Comparison of ENCODE assay signal across 8 cellular contexts in the genomic region with DNA sequence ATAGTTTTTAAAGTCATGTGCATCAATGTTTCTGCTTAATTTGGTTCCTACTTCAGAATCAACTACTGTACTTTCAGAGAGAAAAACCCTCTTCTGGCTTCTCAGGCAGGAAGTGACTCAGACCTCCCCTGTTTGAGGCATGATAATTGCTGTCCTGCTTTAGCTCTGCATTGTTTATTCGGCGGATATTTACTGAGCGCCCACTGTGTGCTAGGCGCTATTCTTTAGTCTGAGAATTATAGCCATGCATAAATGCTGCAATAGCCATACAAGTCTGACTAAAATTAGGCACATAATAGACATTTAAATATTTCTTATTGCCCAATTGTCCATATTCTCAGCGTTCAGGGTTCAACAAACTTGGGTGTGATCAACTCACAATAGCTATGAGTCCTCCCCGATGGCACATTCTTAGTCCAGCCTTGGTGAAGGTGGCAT. TPM values are rescaled to one million over a fixed set of nuclear protein-coding genes. Genes with fewer than 3 reads are reported as not detected.
DNase-seq lines count a peak whose midpoint lies in the region; ATAC-seq and TF ChIP-seq lines count a peak whose summit lies in the region.

No MANE protein-coding gene starts in this region.

- H4K20me1 ChIP-seq in DND-41 (ENCODE audit: insufficient read depth, low read length): no peaks in the 10 kb centered on the region

- no peaks in the 10 kb centered on the region for H3K27me3 Mint-ChIP-seq in central memory CD8-positive, alpha-beta T cell
- H3K27me3 Mint-ChIP-seq in osteocyte (ENCODE audit: unreplicated experiment): no peaks in the 10 kb centered on the region

- POLR2A ChIA-PET in HEK293T (lab: Yijun Ruan, JAX): no interaction called here

- H3K27me3 ChIP-seq in DND-41 (ENCODE audit: insufficient read depth, low read length, poor library complexity): no peaks in the 10 kb centered on the region
- peaks cover 4% of the 10 kb centered on the region for H3K27me3 ChIP-seq in HUES64 (ENCODE audit: insufficient read depth, low read length)

- no peaks in the 10 kb centered on the region for H3K79me2 ChIP-seq in DND-41 (ENCODE audit: insufficient read depth, low read length)

- H3K4me1 ChIP-seq in DND-41 (ENCODE audit: insufficient read depth, low read length) (no peaks in the 10 kb centered on the region), HUES64 (ENCODE audit: insufficient read depth, low read length) (peaks cover 70% of the 10 kb centered on the region)

- no peak for TF ChIP-seq POLR2A in GM18505 (IDR thresholded peaks at IDR 0.05; ENCODE audit: borderline replicate concordance, extremely low read depth, insufficient read depth, insufficient read length)

- 36% methylated on average over 6 of the region's 6 CpGs for WGBS in HUES64

- H2AFZ ChIP-seq in DND-41 (ENCODE audit: low read depth, low read length): no peak overlapping the region

- H3K27ac ChIP-seq in DND-41 (ENCODE audit: low read length) (no peak overlapping the region), HUES64 (ENCODE audit: low read depth, low read length) (peak overlapping the region; percentile 71)

- peaks cover 47% of the 10 kb centered on the region for H3K4me1 Mint-ChIP-seq in central memory CD8-positive, alpha-beta T cell
- H3K4me1 Mint-ChIP-seq in osteocyte (ENCODE audit: unreplicated experiment): peaks cover 83% of the 10 kb centered on the region

- H3K9ac ChIP-seq in DND-41 (ENCODE audit: low read depth, low read length) (no peak overlapping the region), HUES64 (ENCODE audit: low read depth, low read length) (no peak overlapping the region)

- peak; percentile 11 for DNase-seq in DND-41
- peak in 4 of 5 donors; percentile 11 to 75 (median 20) for DNase-seq in T-helper 1 cell
- peak in 1 of 2 donors; percentile 24 for DNase-seq in central memory CD8-positive, alpha-beta T cell (ENCODE audit: low spot score in 2 of 2)
- DNase-seq in osteocyte (ENCODE audit: extremely low spot score, unreplicated experiment): no peak
- DNase-seq in HEK293T (ENCODE audit: extremely low spot score): no peak

- no peaks in the 10 kb centered on the region for H3K9me3 ChIP-seq in DND-41 (ENCODE audit: insufficient read depth, low read length, severe bottlenecking)
- H3K9me3 ChIP-seq in HUES64 (ENCODE audit: insufficient read depth, low read depth, low read length): no peaks in the 10 kb centered on the region

- TF ChIP-seq CTCF in DND-41 (IDR thresholded peaks at IDR 0.05; ENCODE audit: borderline replicate concordance, extremely low read depth, low read length, poor library complexity, severe bottlenecking) (no peak), osteocyte (IDR thresholded peaks at IDR 0.05) (no peak)

- CTCF ChIA-PET in HEK293T (lab: Yijun Ruan, JAX): interaction anchor here (0.7 kb wide), 1 partner anchor 323 kb away, joined by 5 read pairs; no protein-coding TSS in a partner anchor

- H3K4me3 ChIP-seq in DND-41 (ENCODE audit: low read depth in 1 of 2, low read length in 2 of 2): no peak overlapping the region
- H3K4me3 ChIP-seq in HUES64 (ENCODE audit: low read length): peak overlapping the region; percentile 27; the same call in 1 of the 2 replicates

- H3K36me3 Mint-ChIP-seq in central memory CD8-positive, alpha-beta T cell (ENCODE audit: insufficient read depth): peaks cover 3% of the 10 kb centered on the region
- H3K36me3 Mint-ChIP-seq in osteocyte (ENCODE audit: unreplicated experiment): no peaks in the 10 kb centered on the region

- no peaks in the 10 kb centered on the region for H3K9me3 Mint-ChIP-seq in central memory CD8-positive, alpha-beta T cell
- H3K9me3 Mint-ChIP-seq in osteocyte (ENCODE audit: unreplicated experiment): peaks cover 3% of the 10 kb centered on the region

- H3K4me3 Mint-ChIP-seq in central memory CD8-positive, alpha-beta T cell: peak overlapping the region; percentile 51
- H3K4me3 Mint-ChIP-seq in osteocyte (ENCODE audit: unreplicated experiment): no peak overlapping the region

- peak overlapping the region; percentile 98 for H3K27ac Mint-ChIP-seq in central memory CD8-positive, alpha-beta T cell (ENCODE audit: low read depth)
- H3K27ac Mint-ChIP-seq in osteocyte (ENCODE audit: unreplicated experiment): peak overlapping the region; percentile 77

- no peak overlapping the region for H3K4me2 ChIP-seq in DND-41 (ENCODE audit: insufficient read depth, low read length)

- H3K36me3 ChIP-seq in DND-41 (ENCODE audit: insufficient read depth, low read length) (no peaks in the 10 kb centered on the region), HUES64 (ENCODE audit: insufficient read depth, low read length) (no peaks in the 10 kb centered on the region)

- ATAC-seq in DND-41 (ENCODE audit: insufficient read depth, low read depth) (peak; percentile 62), HG02798 (IDR thresholded peaks at IDR 0.05; ENCODE audit: poor library complexity, unreplicated experiment) (no peak), GM18505 (IDR thresholded peaks at IDR 0.05; ENCODE audit: unreplicated experiment) (no peak)
- peak; percentile 92 for ATAC-seq in central memory CD8-positive, alpha-beta T cell (replicated peaks; ENCODE audit: extremely low read depth, poor library complexity, severe bottlenecking)

TF ChIP-seq in HEK293T, 16 proteins besides CTCF, POLR2A, EP300 and RAD21:
- TF ChIP-seq LEF1 (IDR thresholded peaks at IDR 0.05; ENCODE audit: borderline replicate concordance) (no peak), TARDBP (IDR thresholded peaks at IDR 0.05) (no peak), ELF4 (IDR thresholded peaks at IDR 0.05) (no peak), BHLHE40 (IDR thresholded peaks at IDR 0.05; ENCODE audit: borderline replicate concordance) (no peak), L3MBTL2 (conservative IDR thresholded peaks at IDR 0.05) (no peak), FOXA1 (IDR thresholded peaks at IDR 0.05) (no peak)

RNA-seq across cellular contexts. Expression of a gene that starts 6.1 kb away (rescaled TPM):
- 9.4 TPM for polyA plus RNA-seq in HUES64 (2013, experiment 1 of 2)
- 11.3 TPM for polyA plus RNA-seq in HUES64 (2013, experiment 2 of 2)
- 16.3 and 16.9 TPM in 2 replicates for total RNA-seq in osteocyte

RNA-seq across cellular contexts. Expression of a gene that starts 6.4 kb away (rescaled TPM):
- 7.5 TPM for polyA plus RNA-seq in HUES64 (2013, experiment 1 of 2)
- polyA plus RNA-seq in HUES64 (2013, experiment 2 of 2): 7.9 TPM
- total RNA-seq in osteocyte: 1.6 and 2.5 TPM in 2 replicates

Comparison
In these comparisons a context has a peak if more than half of its experiments do, and no peak if none do; other contexts are left out.
1. ATAC-seq: peak in DND-41 (single experiment) and central memory CD8-positive, alpha-beta T cell (single experiment); none in HG02798 (single experiment) and GM18505 (single experiment).
2. DNase-seq: peak in DND-41 (single experiment) and T-helper 1 cell (4 of 5); none in osteocyte (single experiment) and HEK293T (single experiment).